ENCODE assay signal across 17 cellular contexts in genomic region chr10:28585076-28585475, GRCh38. TPM values are rescaled to one million over a fixed set of nuclear protein-coding genes. Genes with fewer than 3 reads are reported as not detected.
DNase-seq lines count a peak whose midpoint lies in the region; ATAC-seq and TF ChIP-seq lines count a peak whose summit lies in the region.
"Had no signal": no experiment of that assay in that cellular context is flagged by ENCODE, and none has a peak within 500 bp of the region (broad histone marks: within the 10 kb centered on the region; RNA-seq: fewer than 3 reads in every experiment).

No MANE protein-coding gene starts in this region.

- no peak overlapping the region for H3K4me3 ChIP-seq in CD4-positive, CD25-positive, alpha-beta regulatory T cell (ENCODE audit: low read depth, low read length)
- H3K4me3 ChIP-seq in GM23338, result no peak overlapping the region
- no peak overlapping the region for H3K4me3 ChIP-seq in naive thymus-derived CD4-positive, alpha-beta T cell (ENCODE audit: low read length)

- peaks cover 27% of the 10 kb centered on the region for H3K36me3 Mint-ChIP-seq in CD4-positive, CD25-positive, alpha-beta regulatory T cell
- peaks cover 50% of the 10 kb centered on the region for H3K36me3 Mint-ChIP-seq in GM23338 (ENCODE audit: low read depth)
- peaks cover 73% of the 10 kb centered on the region for H3K36me3 Mint-ChIP-seq in activated T-helper 2 cell treated with anti-CD3 and anti-CD28 coated beads, Interferon-gamma antibody, Interleukin-2, Interleukin-4, amounts not matched to agents 10 μg/mL and 5 μg/mL and 100 μg/mL, durations not matched to agents 14 hours and 24 hours and 36 hours (ENCODE audit: low read depth)
- H3K36me3 Mint-ChIP-seq in naive thymus-derived CD4-positive, alpha-beta T cell, result peaks cover 0 to 38% (median 29%) of the 10 kb centered on the region in 5 donors

- H3K4me2 ChIP-seq in GM23338, result no peak overlapping the region

- no peak for ATAC-seq in CD4-positive, CD25-positive, alpha-beta regulatory T cell (ENCODE audit: low read depth in 2 of 2)
- ATAC-seq in GM23338, result peak; percentile 67
- ATAC-seq in naive thymus-derived CD4-positive, alpha-beta T cell, result no peak
- ATAC-seq in GM19023 (IDR thresholded peaks at IDR 0.05; ENCODE audit: unreplicated experiment), result no peak
- ATAC-seq in HG02938 (IDR thresholded peaks at IDR 0.05; ENCODE audit: unreplicated experiment), result no peak
- ATAC-seq: CD8-positive, alpha-beta T cell had no signal

- POLR2A ChIA-PET in naive thymus-derived CD4-positive, alpha-beta T cell (lab: Charles Lee), result no interaction called here

- intact Hi-C loops in activated T-helper 2 cell treated with anti-CD3 and anti-CD28 coated beads, Interferon-gamma antibody, Interleukin-2, Interleukin-4, amounts not matched to agents 10 μg/mL and 5 μg/mL and 100 μg/mL, durations not matched to agents 14 hours and 24 hours and 36 hours (cut with micrococcal nuclease), result no loop called here
- intact Hi-C loops in naive thymus-derived CD4-positive, alpha-beta T cell (cut with micrococcal nuclease), result loop anchor here in 1 of 2 donors (5.0 kb wide), 1 partner anchor 53 kb away; the partner anchor contains the start of gene WAC

- no peaks in the 10 kb centered on the region for H3K9me3 ChIP-seq in CD4-positive, CD25-positive, alpha-beta regulatory T cell (ENCODE audit: control insufficient read depth in 2 of 2, low read length in 2 of 2)
- no peaks in the 10 kb centered on the region for H3K9me3 ChIP-seq in naive thymus-derived CD4-positive, alpha-beta T cell (ENCODE audit: control insufficient read depth in 2 of 3, low read length in 3 of 3)

- peaks cover 63% of the 10 kb centered on the region for H4K20me1 ChIP-seq in GM23338 (replicated peaks; ENCODE audit: insufficient read depth)

- H3K36me3 ChIP-seq in CD4-positive, CD25-positive, alpha-beta regulatory T cell (ENCODE audit: control insufficient read depth, insufficient read depth, low read length), result peaks cover 68% of the 10 kb centered on the region
- peaks cover 28% of the 10 kb centered on the region; the same call in 1 of the 2 replicates for H3K36me3 ChIP-seq in GM23338 (ENCODE audit: insufficient read depth)
- peaks cover 3 to 39% (median 16%) of the 10 kb centered on the region in 3 experiments for H3K36me3 ChIP-seq in naive thymus-derived CD4-positive, alpha-beta T cell (ENCODE audit: control insufficient read depth in 2 of 3, insufficient read depth in 3 of 3, low read length in 3 of 3)

- H3K4me1 ChIP-seq in CD4-positive, CD25-positive, alpha-beta regulatory T cell (ENCODE audit: control insufficient read depth, insufficient read depth, low read length, poor library complexity, severe bottlenecking), result peaks cover 24% of the 10 kb centered on the region
- peaks cover 32% of the 10 kb centered on the region for H3K4me1 ChIP-seq in GM23338 (ENCODE audit: insufficient read depth)
- H3K4me1 ChIP-seq in naive thymus-derived CD4-positive, alpha-beta T cell (ENCODE audit: control insufficient read depth in 2 of 2, insufficient read depth in 2 of 2, low read length in 2 of 2), result peaks cover 0 to 4% of the 10 kb centered on the region in 2 donors

- CTCF ChIA-PET in naive thymus-derived CD4-positive, alpha-beta T cell (lab: Charles Lee), result no interaction called here

- H3K27ac Mint-ChIP-seq in CD4-positive, CD25-positive, alpha-beta regulatory T cell, result peak overlapping the region; percentile 15 to 53 (median 32)
- H3K27ac Mint-ChIP-seq in GM23338, result peak overlapping the region; percentile 54; the same call in 1 of the 2 replicates
- H3K27ac Mint-ChIP-seq in activated T-helper 2 cell treated with anti-CD3 and anti-CD28 coated beads, Interferon-gamma antibody, Interleukin-2, Interleukin-4, amounts not matched to agents 10 μg/mL and 5 μg/mL and 100 μg/mL, durations not matched to agents 14 hours and 24 hours and 36 hours, result peak overlapping the region; percentile 6
- H3K27ac Mint-ChIP-seq in naive thymus-derived CD4-positive, alpha-beta T cell, result peak overlapping the region in 5 of 9 donors; percentile 10 to 77 (median 32)
- H3K27ac Mint-ChIP-seq: B cell; CD8-positive, alpha-beta T cell had no signal

- no peak for DNase-seq in CD4-positive, CD25-positive, alpha-beta regulatory T cell
- DNase-seq in GM23338 (ENCODE audit: low spot score) (peak; percentile 21), NCI-H1930 (lab: John Stamatoyannopoulos, UW) (no peak), islet precursor cell (no peak)
- no peak for DNase-seq in activated T-helper 2 cell treated with anti-CD3 and anti-CD28 coated beads, Interferon-gamma antibody, Interleukin-2, Interleukin-4, amounts not matched to agents 10 μg/mL and 5 μg/mL and 100 μg/mL, durations not matched to agents 14 hours and 24 hours and 36 hours (ENCODE audit: low spot score)
- no peak for DNase-seq in naive thymus-derived CD4-positive, alpha-beta T cell
- DNase-seq: CD8-positive, alpha-beta T cell; DND-41; Kasumi-1; NCI-H1105 treated with DMSO at 0.1 percent for 48 hours; NCI-H1694 treated with DMSO at 0.1 percent for 48 hours; NCI-H345; NCI-H526 treated with DMSO at 0.1 percent for 48 hours had no signal

- H3K27me3 Mint-ChIP-seq in CD4-positive, CD25-positive, alpha-beta regulatory T cell, result no peaks in the 10 kb centered on the region
- peaks cover 6% of the 10 kb centered on the region for H3K27me3 Mint-ChIP-seq in GM23338 (ENCODE audit: insufficient read depth, low read depth, poor library complexity)
- H3K27me3 Mint-ChIP-seq in activated T-helper 2 cell treated with anti-CD3 and anti-CD28 coated beads, Interferon-gamma antibody, Interleukin-2, Interleukin-4, amounts not matched to agents 10 μg/mL and 5 μg/mL and 100 μg/mL, durations not matched to agents 14 hours and 24 hours and 36 hours (ENCODE audit: low read depth), result no peaks in the 10 kb centered on the region
- H3K27me3 Mint-ChIP-seq in naive thymus-derived CD4-positive, alpha-beta T cell, result no peaks in the 10 kb centered on the region
- H3K27me3 Mint-ChIP-seq: B cell had no signal

- no peak overlapping the region for H3K27ac ChIP-seq in CD4-positive, CD25-positive, alpha-beta regulatory T cell (ENCODE audit: insufficient read depth, low read length, poor library complexity, severe bottlenecking)
- peak overlapping the region; percentile 51; the same call in 1 of the 2 replicates for H3K27ac ChIP-seq in GM23338 (ENCODE audit: low read depth)
- H3K27ac ChIP-seq in naive thymus-derived CD4-positive, alpha-beta T cell (ENCODE audit: low read depth, low read length), result no peak overlapping the region
- H3K27ac ChIP-seq: RWPE1 had no signal

- H3F3A ChIP-seq in GM23338 (replicated peaks; ENCODE audit: low read depth), result no peaks in the 10 kb centered on the region

- H3K9me2 ChIP-seq in GM23338 (ENCODE audit: insufficient read depth), result no peaks in the 10 kb centered on the region

- H3K4me3 Mint-ChIP-seq in CD4-positive, CD25-positive, alpha-beta regulatory T cell, result peak overlapping the region in 1 of 4 donors; percentile 8
- H3K4me3 Mint-ChIP-seq in GM23338, result peak overlapping the region; percentile 7; the same call in 1 of the 3 replicates
- H3K4me3 Mint-ChIP-seq in activated T-helper 2 cell treated with anti-CD3 and anti-CD28 coated beads, Interferon-gamma antibody, Interleukin-2, Interleukin-4, amounts not matched to agents 10 μg/mL and 5 μg/mL and 100 μg/mL, durations not matched to agents 14 hours and 24 hours and 36 hours (ENCODE audit: low read depth), result no peak overlapping the region
- no peak overlapping the region for H3K4me3 Mint-ChIP-seq in naive thymus-derived CD4-positive, alpha-beta T cell
- H3K4me3 Mint-ChIP-seq: B cell; CD8-positive, alpha-beta T cell had no signal

- no peaks in the 10 kb centered on the region for H3K9me3 Mint-ChIP-seq in CD4-positive, CD25-positive, alpha-beta regulatory T cell
- H3K9me3 Mint-ChIP-seq in GM23338, result no peaks in the 10 kb centered on the region
- no peaks in the 10 kb centered on the region for H3K9me3 Mint-ChIP-seq in activated T-helper 2 cell treated with anti-CD3 and anti-CD28 coated beads, Interferon-gamma antibody, Interleukin-2, Interleukin-4, amounts not matched to agents 10 μg/mL and 5 μg/mL and 100 μg/mL, durations not matched to agents 14 hours and 24 hours and 36 hours
- H3K9me3 Mint-ChIP-seq in naive thymus-derived CD4-positive, alpha-beta T cell, result no peaks in the 10 kb centered on the region
- H3K9me3 Mint-ChIP-seq: CD8-positive, alpha-beta T cell had no signal

- TF ChIP-seq CTCF in GM23338 (conservative IDR thresholded peaks at IDR 0.05; ENCODE audit: low read depth in 2 of 2), result no peak

- H3K27me3 ChIP-seq in CD4-positive, CD25-positive, alpha-beta regulatory T cell (ENCODE audit: control insufficient read depth, insufficient read depth, low read length), result no peaks in the 10 kb centered on the region
- no peaks in the 10 kb centered on the region for H3K27me3 ChIP-seq in GM23338 (ENCODE audit: insufficient read depth)
- H3K27me3 ChIP-seq in naive thymus-derived CD4-positive, alpha-beta T cell (ENCODE audit: control insufficient read depth in 2 of 2, insufficient read depth in 2 of 2, low read length in 2 of 2), result no peaks in the 10 kb centered on the region

- peaks cover 100% of the 10 kb centered on the region for H3K79me2 ChIP-seq in GM23338 (replicated peaks; ENCODE audit: insufficient read depth)

- peaks cover 56 to 74% (median 60%) of the 10 kb centered on the region in 4 donors for H3K4me1 Mint-ChIP-seq in CD4-positive, CD25-positive, alpha-beta regulatory T cell
- H3K4me1 Mint-ChIP-seq in GM23338, result peaks cover 43% of the 10 kb centered on the region
- peaks cover 41% of the 10 kb centered on the region for H3K4me1 Mint-ChIP-seq in activated T-helper 2 cell treated with anti-CD3 and anti-CD28 coated beads, Interferon-gamma antibody, Interleukin-2, Interleukin-4, amounts not matched to agents 10 μg/mL and 5 μg/mL and 100 μg/mL, durations not matched to agents 14 hours and 24 hours and 36 hours (ENCODE audit: low read depth)
- peaks cover 30 to 70% (median 58%) of the 10 kb centered on the region in 7 donors for H3K4me1 Mint-ChIP-seq in naive thymus-derived CD4-positive, alpha-beta T cell

- no peak overlapping the region for H2AFZ ChIP-seq in GM23338

RNA-seq across cellular contexts. Expression of gene WAC, which starts 52.2 kb away (rescaled TPM):
- total RNA-seq in CD4-positive, CD25-positive, alpha-beta regulatory T cell, result 205 TPM
- 100 to 1,000 TPM in 1 of 4 donors, 10 to 100 TPM in 3; 80.5 to 100 (median 89.4) TPM for polyA plus RNA-seq in CD4-positive, CD25-positive, alpha-beta regulatory T cell
- 106 and 116 TPM in 2 replicates for total RNA-seq in GM23338 (2014; rRNA removed; shearing (Covaris generic))
- 52.8 and 59.4 TPM in 2 replicates for polyA plus RNA-seq in GM23338 (2016; fragmentation: Nextera tagmentation; extraction: Ambion mirVana)
- 126 and 130 TPM in 2 replicates for total RNA-seq in activated T-helper 2 cell treated with anti-CD3 and anti-CD28 coated beads, Interferon-gamma antibody, Interleukin-2, Interleukin-4, amounts not matched to agents 10 μg/mL and 5 μg/mL and 100 μg/mL, durations not matched to agents 14 hours and 24 hours and 36 hours
- total RNA-seq in naive thymus-derived CD4-positive, alpha-beta T cell, result 100 to 1,000 TPM; 143 to 184 (median 179) TPM
- polyA plus RNA-seq in naive thymus-derived CD4-positive, alpha-beta T cell, result 100 to 1,000 TPM in 1 of 2 donors, 10 to 100 TPM in 1; 86.0 to 115 TPM
